27 cellular contexts compared by ENCODE assay signal in genomic region chr6:71459162-71459561, GRCh38.
"Had no signal": no experiment of that assay in that cellular context is flagged by ENCODE, and none has a peak within 500 bp of the region (broad histone marks: within the 10 kb centered on the region; RNA-seq: fewer than 3 reads in every experiment).

No MANE protein-coding gene starts in this region.

- H3K36me3 ChIP-seq: breast epithelium, heart right ventricle, right lobe of liver, upper lobe of left lung, vagina had no signal

- DNase-seq: activated CD4-positive, alpha-beta T cell treated with anti-CD3 and anti-CD28 coated beads for 4 hours; activated CD4-positive, alpha-beta T cell treated with anti-CD3 and anti-CD28 coated beads, Interleukin-2, amount 50 U/mL, for 4 hours; activated naive CD4-positive, alpha-beta T cell; activated T-cell treated with anti-CD3 and anti-CD28 coated beads for 4 hours; activated T-cell treated with anti-CD3 and anti-CD28 coated beads, Interleukin-2, amount 50 U/mL, for 72 hours; central memory CD4-positive, alpha-beta T cell; endodermal cell; foreskin fibroblast; heart right ventricle; kidney glomerular epithelial cell; mesendoderm; mucosa of descending colon; right lobe of liver; stimulated activated CD4-positive, alpha-beta T cell treated with anti-CD3 and anti-CD28 coated beads, Interleukin-12 subunit alpha, Interleukin-12 subunit beta, amount 100 ng/mL, for 4 hours; stimulated activated CD4-positive, alpha-beta T cell treated with anti-CD3 and anti-CD28 coated beads, Interleukin-4, amount 100 ng/mL, for 1 hour; stimulated activated naive CD8-positive, alpha-beta T cell treated with anti-CD3 and anti-CD28 coated beads, Interleukin-15, Interleukin-2, amounts not matched to agents 100 U/mL and 50 U/mL, for 24 hours; T-helper 9 cell; upper lobe of left lung had no signal

- H3K27me3 ChIP-seq: breast epithelium, heart right ventricle, right lobe of liver, upper lobe of left lung, vagina had no signal

- H3K4me3 ChIP-seq: breast epithelium, heart right ventricle, lung, mucosa of descending colon, right lobe of liver, upper lobe of left lung, vagina had no signal

- H3K9me3 ChIP-seq: breast epithelium, mucosa of descending colon, right lobe of liver, vagina had no signal

- H3K4me1 ChIP-seq: breast epithelium, heart right ventricle, right lobe of liver, vagina had no signal

- ATAC-seq: activated naive CD4-positive, alpha-beta T cell treated with anti-CD3 and anti-CD28 coated beads, Interleukin-2, amount 50 U/mL, for 72 hours; activated T-cell treated with anti-CD3 and anti-CD28 coated beads, Interleukin-2, amount 50 U/mL, for 72 hours; esophagus mucosa; heart right ventricle; left lobe of liver; mucosa of descending colon; natural killer cell treated with Interleukin-12 subunit alpha and Interleukin-12 subunit beta and Interleukin-15 and Interleukin-18, amount 100 ng/mL, for 72 hours; right lobe of liver; stimulated activated naive CD8-positive, alpha-beta T cell treated with anti-CD3 and anti-CD28 coated beads, Interleukin-15, Interleukin-2, amounts not matched to agents 100 U/mL and 50 U/mL, for 24 hours had no signal

- H3K27ac ChIP-seq: breast epithelium, heart right ventricle, right lobe of liver, upper lobe of left lung, vagina, VCaP had no signal

- FAIRE-seq: TTC549 had no signal
